ENCODE assay signal across 1 cellular context in the genomic region with DNA sequence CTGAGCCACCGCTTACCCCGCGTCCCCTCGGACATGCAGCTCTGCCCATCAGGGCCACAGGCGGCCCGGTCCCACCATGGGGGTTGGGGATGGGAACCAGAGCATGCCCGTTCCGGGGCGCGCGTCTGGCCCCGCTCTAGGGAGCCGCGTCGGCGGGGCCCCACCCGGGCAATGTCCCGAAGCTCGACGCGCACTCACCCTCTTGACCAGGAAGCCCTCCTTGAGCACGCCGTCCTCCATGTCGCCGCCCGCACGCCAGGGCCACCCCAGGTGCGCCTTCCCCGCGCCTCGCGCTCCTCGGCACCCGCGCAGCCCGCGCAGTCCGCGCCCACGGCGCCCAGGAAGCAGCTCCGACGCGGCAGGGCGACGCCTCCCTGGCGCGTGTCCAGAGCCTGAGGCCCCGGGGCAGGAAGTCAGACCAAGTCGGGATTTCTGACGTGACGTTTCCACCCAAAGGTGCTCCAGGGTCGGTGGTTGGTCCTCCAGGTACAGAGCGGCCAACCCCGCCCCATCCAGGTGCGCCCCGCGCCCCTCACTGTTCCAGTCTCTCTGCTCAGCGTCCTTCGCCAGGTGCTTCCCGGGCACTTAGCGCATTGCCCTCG.
TF ChIP-seq lines count a peak whose summit lies in the region.

A gene with protein sequence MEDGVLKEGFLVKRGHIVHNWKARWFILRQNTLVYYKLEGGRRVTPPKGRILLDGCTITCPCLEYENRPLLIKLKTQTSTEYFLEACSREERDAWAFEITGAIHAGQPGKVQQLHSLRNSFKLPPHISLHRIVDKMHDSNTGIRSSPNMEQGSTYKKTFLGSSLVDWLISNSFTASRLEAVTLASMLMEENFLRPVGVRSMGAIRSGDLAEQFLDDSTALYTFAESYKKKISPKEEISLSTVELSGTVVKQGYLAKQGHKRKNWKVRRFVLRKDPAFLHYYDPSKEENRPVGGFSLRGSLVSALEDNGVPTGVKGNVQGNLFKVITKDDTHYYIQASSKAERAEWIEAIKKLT (minus strand): TSS at position 346 of the 602 bp plus-strand sequence. CDS start 106 bp downstream, at position 240.

TF ChIP-seq in H1, 55 proteins besides CTCF, POLR2A, EP300 and RAD21:
- TF ChIP-seq POLR2AphosphoS5 (IDR thresholded peaks at IDR 0.05; ENCODE audit: low read depth, low read length) (no peak), SUZ12 (IDR thresholded peaks at IDR 0.05; ENCODE audit: low read length) (peak; percentile 55; the same call in 1 of the 2 replicates), E2F6 (IDR thresholded peaks at IDR 0.05) (peak; percentile 25; the same call in 1 of the 2 replicates), KDM4A (IDR thresholded peaks at IDR 0.05; ENCODE audit: low read depth, low read length, severe bottlenecking) (peak; percentile 94), MAX (IDR thresholded peaks at IDR 0.05) (0 out of 2 replicates have a peak, but pooled peaks have one; percentile 5), EZH2 (IDR thresholded peaks at IDR 0.05; ENCODE audit: low read depth, low read length, severe bottlenecking) (peak; percentile 11)
